In genomic region chr2:182952741-182953450, GRCh38 we compare ENCODE assay signal across 23 cellular contexts.
DNase-seq lines count a peak whose midpoint lies in the region; ATAC-seq and TF ChIP-seq lines count a peak whose summit lies in the region.
"Had no signal": no experiment of that assay in that cellular context is flagged by ENCODE, and none has a peak within 500 bp of the region (broad histone marks: within the 10 kb centered on the region; RNA-seq: fewer than 3 reads in every experiment).

No MANE protein-coding gene starts in this region.

- no peaks in the 10 kb centered on the region for H3K9me3 ChIP-seq in esophagus muscularis mucosa
- H3K9me3 ChIP-seq: BLaER1, psoas muscle, spleen, thoracic aorta had no signal

- 93% methylated on average over 6 of the region's 6 CpGs for WGBS in esophagus muscularis mucosa

- H3K79me2 ChIP-seq in KMS-11 (ENCODE audit: insufficient read depth, low read depth): no peaks in the 10 kb centered on the region

- no peak overlapping the region for H3K9ac ChIP-seq in KMS-11
- H3K9ac ChIP-seq: BLaER1 had no signal

- peak overlapping the region; percentile 62 for H3K4me2 ChIP-seq in KMS-11
- H3K4me2 ChIP-seq: BLaER1, GM23338 had no signal

- H3K9me3 Mint-ChIP-seq in activated naive CD4-positive, alpha-beta T cell treated with anti-CD3 and anti-CD28 coated beads for 36 hours: no peaks in the 10 kb centered on the region
- H3K9me3 Mint-ChIP-seq: activated naive CD4-positive, alpha-beta T cell treated with anti-CD3 and anti-CD28 coated beads, Interleukin-2, amount 50 U/mL, for 72 hours; central memory CD8-positive, alpha-beta T cell; GM23338; memory B cell; nephron progenitor cell had no signal

- in situ Hi-C loops in brain microvascular endothelial cell (cut with HindIII; ENCODE audit: low pct_ligation_motif_present, low sequenced_read_pairs): no loop called here

- no peaks in the 10 kb centered on the region for H3K27me3 ChIP-seq in KMS-11 (ENCODE audit: insufficient read depth, low read depth)
- no peaks in the 10 kb centered on the region for H3K27me3 ChIP-seq in brain microvascular endothelial cell (replicated peaks)
- no peaks in the 10 kb centered on the region for H3K27me3 ChIP-seq in foreskin keratinocyte
- H3K27me3 ChIP-seq in esophagus muscularis mucosa: no peaks in the 10 kb centered on the region
- H3K27me3 ChIP-seq: BLaER1, spleen had no signal

- no peak for TF ChIP-seq POLR2A in esophagus muscularis mucosa (IDR thresholded peaks at IDR 0.05; ENCODE audit: low read depth)

- CTCF ChIA-PET in activated naive CD4-positive, alpha-beta T cell treated with anti-CD3 and anti-CD28 coated beads for 36 hours (lab: Charles Lee): no interaction called here

- H3K36me3 ChIP-seq in KMS-11 (ENCODE audit: insufficient read depth) (no peaks in the 10 kb centered on the region), brain microvascular endothelial cell (replicated peaks) (peaks cover 23% of the 10 kb centered on the region), esophagus muscularis mucosa (peaks cover 30 to 69% (median 50%) of the 10 kb centered on the region in 4 donors)
- H3K36me3 ChIP-seq: BLaER1 had no signal

- ATAC-seq in foreskin keratinocyte: peak; percentile 45
- no peak for ATAC-seq in HG03442 (IDR thresholded peaks at IDR 0.05; ENCODE audit: unreplicated experiment)
- ATAC-seq: GM23338, Panc1, psoas muscle had no signal

- intact Hi-C loops in activated naive CD4-positive, alpha-beta T cell treated with anti-CD3 and anti-CD28 coated beads for 36 hours (cut with micrococcal nuclease): no loop called here
- intact Hi-C loops in esophagus muscularis mucosa (cut with DNase I): no loop called here

- peaks cover 52% of the 10 kb centered on the region for H3K4me1 ChIP-seq in KMS-11 (ENCODE audit: low read depth, poor library complexity, severe bottlenecking)
- H3K4me1 ChIP-seq in foreskin keratinocyte: peaks cover 22% of the 10 kb centered on the region
- peaks cover 0 to 7% (median 0%) of the 10 kb centered on the region in 4 donors for H3K4me1 ChIP-seq in esophagus muscularis mucosa
- H3K4me1 ChIP-seq: BLaER1, spleen had no signal

- H3K4me3 Mint-ChIP-seq in activated naive CD4-positive, alpha-beta T cell treated with anti-CD3 and anti-CD28 coated beads for 36 hours: no peak overlapping the region
- H3K4me3 Mint-ChIP-seq: activated CD4-positive, alpha-beta T cell treated with anti-CD3 and anti-CD28 coated beads for 36 hours; central memory CD8-positive, alpha-beta T cell; GM23338; memory B cell; nephron progenitor cell had no signal

- no peak overlapping the region for H2AFZ ChIP-seq in KMS-11 (ENCODE audit: low read depth)
- H2AFZ ChIP-seq: GM23338 had no signal

- peaks cover 8% of the 10 kb centered on the region for H3K36me3 Mint-ChIP-seq in activated naive CD4-positive, alpha-beta T cell treated with anti-CD3 and anti-CD28 coated beads for 36 hours (ENCODE audit: low read depth)
- H3K36me3 Mint-ChIP-seq: activated naive CD4-positive, alpha-beta T cell treated with anti-CD3 and anti-CD28 coated beads, Interleukin-2, amount 50 U/mL, for 72 hours; memory B cell had no signal

- H3K27me3 Mint-ChIP-seq in activated naive CD4-positive, alpha-beta T cell treated with anti-CD3 and anti-CD28 coated beads for 36 hours (ENCODE audit: low read depth): no peaks in the 10 kb centered on the region
- H3K27me3 Mint-ChIP-seq: activated CD4-positive, alpha-beta T cell treated with anti-CD3 and anti-CD28 coated beads for 36 hours; central memory CD8-positive, alpha-beta T cell had no signal

- TF ChIP-seq EP300 in esophagus muscularis mucosa (IDR thresholded peaks at IDR 0.05): no peak

- no peaks in the 10 kb centered on the region for H4K20me1 ChIP-seq in KMS-11 (ENCODE audit: insufficient read depth)
- H4K20me1 ChIP-seq: BLaER1 had no signal

- H3K4me1 Mint-ChIP-seq in activated naive CD4-positive, alpha-beta T cell treated with anti-CD3 and anti-CD28 coated beads for 36 hours (ENCODE audit: low read depth): peaks cover 2% of the 10 kb centered on the region
- H3K4me1 Mint-ChIP-seq: central memory CD8-positive, alpha-beta T cell; GM23338; memory B cell had no signal

- no peak overlapping the region for H3K27ac Mint-ChIP-seq in activated naive CD4-positive, alpha-beta T cell treated with anti-CD3 and anti-CD28 coated beads for 36 hours
- H3K27ac Mint-ChIP-seq: activated CD4-positive, alpha-beta T cell treated with anti-CD3 and anti-CD28 coated beads for 36 hours; GM23338; memory B cell; nephron progenitor cell had no signal

- peak; percentile 14 for DNase-seq in AG20443 (ENCODE audit: low spot score)
- DNase-seq in brain microvascular endothelial cell: peak; percentile 21
- DNase-seq in foreskin keratinocyte: peak; percentile 76 to 78
- DNase-seq in activated naive CD4-positive, alpha-beta T cell treated with anti-CD3 and anti-CD28 coated beads for 36 hours: no peak
- DNase-seq in NCI-H82 (lab: John Stamatoyannopoulos, UW): no peak
- DNase-seq in esophagus muscularis mucosa (ENCODE audit: extremely low spot score): no peak
- DNase-seq: activated CD4-positive, alpha-beta T cell treated with anti-CD3 and anti-CD28 coated beads for 36 hours; activated T-cell treated with anti-CD3 and anti-CD28 coated beads, Interleukin-2, amount 50 U/mL, for 1 hour; islet precursor cell; NCI-H1048; NCI-H2107; nephron progenitor cell; psoas muscle; spleen had no signal

- H3K27ac ChIP-seq in KMS-11: no peak overlapping the region; the same call in 1 of the 2 replicates
- H3K27ac ChIP-seq in brain microvascular endothelial cell: peak overlapping the region; percentile 34
- H3K27ac ChIP-seq in foreskin keratinocyte: no peak overlapping the region
- no peak overlapping the region for H3K27ac ChIP-seq in esophagus muscularis mucosa (replicated peaks in 1 of 4)
- H3K27ac ChIP-seq: BLaER1, psoas muscle, spleen had no signal

- H3K4me3 ChIP-seq in KMS-11 (IDR thresholded peaks at IDR 0.05; ENCODE audit: insufficient read depth, low read depth, low read length): peak overlapping the region; percentile 41
- H3K4me3 ChIP-seq in brain microvascular endothelial cell (ENCODE audit: low read depth, low read length): no peak overlapping the region
- no peak overlapping the region for H3K4me3 ChIP-seq in esophagus muscularis mucosa
- H3K4me3 ChIP-seq: BLaER1, GM23338, psoas muscle, spleen had no signal

- TF ChIP-seq CTCF in KMS-11 (conservative IDR thresholded peaks at IDR 0.05; ENCODE audit: low read depth, low read length): no peak
- TF ChIP-seq CTCF in brain microvascular endothelial cell (IDR thresholded peaks at IDR 0.05; ENCODE audit: low read depth, low read length, missing control alignments): no peak
- no peak for TF ChIP-seq CTCF in foreskin keratinocyte (conservative IDR thresholded peaks at IDR 0.05)
- TF ChIP-seq CTCF in esophagus muscularis mucosa (IDR thresholded peaks at IDR 0.05): no peak

Comparison
In these comparisons a context has a peak if more than half of its experiments do, and no peak if none do; other contexts are left out.
1. DNase-seq: peak in AG20443 (single experiment), brain microvascular endothelial cell (single experiment) and foreskin keratinocyte (2 of 2); none in activated naive CD4-positive, alpha-beta T cell treated with anti-CD3 and anti-CD28 coated beads for 36 hours (single experiment), NCI-H82 (single experiment) and esophagus muscularis mucosa (single experiment).